ENCODE assay signal across 18 cellular contexts in the genomic region with DNA sequence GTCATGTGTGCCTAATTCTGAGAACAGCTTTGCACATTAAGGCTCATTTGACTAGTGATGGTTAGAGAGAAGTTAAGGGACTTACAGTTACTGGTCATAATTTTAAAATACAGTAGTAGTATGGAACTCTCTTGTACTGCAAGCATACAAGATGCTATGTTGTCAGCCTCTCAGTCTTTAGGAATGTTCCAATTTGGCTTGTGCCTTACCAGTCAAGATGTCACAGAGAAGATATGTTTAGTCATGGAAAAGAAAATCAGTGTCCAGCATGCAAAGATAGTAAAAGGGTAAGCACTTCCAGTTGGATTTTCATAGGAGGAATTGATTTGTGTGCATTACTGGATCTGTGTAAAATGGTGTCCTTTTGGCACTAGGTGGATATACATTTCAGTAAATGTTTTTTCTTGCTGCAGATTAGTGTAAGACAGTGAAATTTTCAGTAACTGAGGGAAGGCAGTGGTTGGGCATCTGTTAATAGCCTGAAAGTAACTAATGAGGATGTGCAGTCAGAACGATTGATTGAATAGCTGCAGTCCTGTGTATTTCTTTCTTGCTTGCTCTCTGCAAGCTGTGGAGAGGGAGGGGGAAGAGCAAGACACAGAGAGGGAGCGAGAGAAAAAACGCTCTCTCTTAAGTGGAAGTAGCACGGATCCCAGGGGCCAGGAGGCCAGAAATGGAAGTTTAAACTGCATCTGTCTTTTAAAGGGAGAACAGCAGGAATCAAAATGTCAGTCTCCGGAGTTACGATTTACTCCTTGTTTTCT.
DNase-seq lines count a peak whose midpoint lies in the region; TF ChIP-seq lines count a peak whose summit lies in the region.
"Had no signal": no experiment of that assay in that cellular context is flagged by ENCODE, and none has a peak within 500 bp of the region (broad histone marks: within the 10 kb centered on the region; RNA-seq: fewer than 3 reads in every experiment).

No MANE protein-coding gene starts in this region.

- 29 to 46% methylated on average over 6 of the region's 6 CpGs for WGBS in thyroid gland, 2 donors
- 32 to 45% (median 43%) methylated on average over 6 of the region's 6 CpGs for WGBS in ovary, 3 donors

- H3K4me1 ChIP-seq in ACC112 (ENCODE audit: control insufficient read depth, insufficient read depth, low read length, unreplicated experiment), result peaks cover 20% of the 10 kb centered on the region
- H3K4me1 ChIP-seq in thyroid gland, result no peaks in the 10 kb centered on the region
- H3K4me1 ChIP-seq in ovary (ENCODE audit: insufficient read depth), result no peaks in the 10 kb centered on the region
- H3K4me1 ChIP-seq: pancreas, Peyer's patch, upper lobe of right lung had no signal

- DNase-seq in HFFc6 (peak; percentile 57), choroid plexus epithelial cell (ENCODE audit: low read depth) (peak; percentile 53), mesothelial cell of epicardium (ENCODE audit: low spot score in 2 of 2, unreplicated experiment in 2 of 2) (no peak), thyroid gland (no peak), RWPE1 (ENCODE audit: low spot score) (no peak), GM10248 (ENCODE audit: extremely low spot score) (no peak), ovary (no peak)
- DNase-seq: activated CD4-positive, alpha-beta T cell treated with anti-CD3 and anti-CD28 coated beads, Interleukin-2, amount 10 ng/mL, durations not matched to agents 24 days and 14 days; lower lobe of right lung; NCI-H1436 treated with DMSO at 0.1 percent for 48 hours; NCI-H524; pancreas; Peyer's patch; stimulated activated CD4-positive, alpha-beta T cell treated with anti-CD3 and anti-CD28 coated beads, Interleukin-1b, Interleukin-23, amount 100 ng/mL, for 48 hours; stimulated activated CD8-positive, alpha-beta memory T cell treated with anti-CD3 and anti-CD28 coated beads, Interleukin-4, amount 100 ng/mL, for 48 hours; upper lobe of right lung had no signal

- H2AFZ ChIP-seq in ACC112 (ENCODE audit: low read length, unreplicated experiment), result no peak overlapping the region

- CTCF ChIA-PET in RWPE1 (lab: Yijun Ruan, JAX), result no interaction called here
- CTCF ChIA-PET in GM10248 (lab: Yijun Ruan, JAX), result interaction anchor here (1.3 kb wide), 2 partner anchors 10 to 13 kb away, joined by 4 read pairs; no protein-coding TSS in a partner anchor

- no peak overlapping the region for H3K27ac ChIP-seq in ACC112 (ENCODE audit: low read depth, low read length)
- no peak overlapping the region for H3K27ac ChIP-seq in thyroid gland
- no peak overlapping the region for H3K27ac ChIP-seq in RWPE1
- no peak overlapping the region for H3K27ac ChIP-seq in ovary
- H3K27ac ChIP-seq: lower lobe of right lung, pancreas, Peyer's patch, upper lobe of right lung had no signal

- TF ChIP-seq POLR2A in thyroid gland (IDR thresholded peaks at IDR 0.05) (no peak), ovary (IDR thresholded peaks at IDR 0.05) (no peak)

- H3K4me3 Mint-ChIP-seq in HFFc6 (peak overlapping the region; percentile 53), mesothelial cell of epicardium (peak overlapping the region; percentile 26)
- H3K4me3 Mint-ChIP-seq: activated CD4-positive, alpha-beta T cell treated with anti-CD3 and anti-CD28 coated beads, Interleukin-2, amount 10 ng/mL, durations not matched to agents 24 days and 14 days had no signal

- H3K4me3 ChIP-seq in ACC112 (ENCODE audit: low read depth, low read length) (peak overlapping the region; percentile 19; the same call in 1 of the 2 replicates), choroid plexus epithelial cell (ENCODE audit: low read depth, low read length) (peak overlapping the region; percentile 3), thyroid gland (replicated peaks in 1 of 3) (no peak overlapping the region), ovary (no peak overlapping the region)
- H3K4me3 ChIP-seq: K562, lower lobe of right lung, pancreas, Peyer's patch, upper lobe of right lung had no signal

- peak overlapping the region; percentile 66 for H3K27ac Mint-ChIP-seq in HFFc6
- H3K27ac Mint-ChIP-seq in mesothelial cell of epicardium, result peak overlapping the region; percentile 79
- H3K27ac Mint-ChIP-seq: activated CD4-positive, alpha-beta T cell treated with anti-CD3 and anti-CD28 coated beads, Interleukin-2, amount 10 ng/mL, durations not matched to agents 24 days and 14 days had no signal

- no peak for TF ChIP-seq EP300 in ovary (IDR thresholded peaks at IDR 0.05)

- H3K27me3 Mint-ChIP-seq in HFFc6 (ENCODE audit: insufficient read depth), result no peaks in the 10 kb centered on the region
- no peaks in the 10 kb centered on the region for H3K27me3 Mint-ChIP-seq in mesothelial cell of epicardium (ENCODE audit: low read depth)
- H3K27me3 Mint-ChIP-seq: activated CD4-positive, alpha-beta T cell treated with anti-CD3 and anti-CD28 coated beads, Interleukin-2, amount 10 ng/mL, durations not matched to agents 24 days and 14 days had no signal

- H3K9me3 Mint-ChIP-seq in HFFc6 (no peaks in the 10 kb centered on the region), mesothelial cell of epicardium (no peaks in the 10 kb centered on the region)
- H3K9me3 Mint-ChIP-seq: activated CD4-positive, alpha-beta T cell treated with anti-CD3 and anti-CD28 coated beads, Interleukin-2, amount 10 ng/mL, durations not matched to agents 24 days and 14 days had no signal

- H3K27me3 ChIP-seq in ACC112 (ENCODE audit: insufficient read depth, low read length) (no peaks in the 10 kb centered on the region), thyroid gland (no peaks in the 10 kb centered on the region), ovary (no peaks in the 10 kb centered on the region)
- H3K27me3 ChIP-seq: pancreas, Peyer's patch, upper lobe of right lung had no signal

- intact Hi-C loops in thyroid gland (cut with DNase I), result no loop called here
- intact Hi-C loops in ovary (cut with DNase I), result no loop called here

- peaks cover 14% of the 10 kb centered on the region; the same call in 1 of the 2 replicates for H3K36me3 ChIP-seq in ACC112 (ENCODE audit: insufficient read depth, low read length)
- H3K36me3 ChIP-seq in thyroid gland, result no peaks in the 10 kb centered on the region
- no peaks in the 10 kb centered on the region for H3K36me3 ChIP-seq in ovary
- H3K36me3 ChIP-seq: lower lobe of right lung, pancreas, Peyer's patch, upper lobe of right lung had no signal

- H3K9me3 ChIP-seq in thyroid gland (no peaks in the 10 kb centered on the region), ovary (no peaks in the 10 kb centered on the region)
- H3K9me3 ChIP-seq: lower lobe of right lung, pancreas, Peyer's patch, upper lobe of right lung had no signal

- H3K36me3 Mint-ChIP-seq in HFFc6 (ENCODE audit: low read depth) (no peaks in the 10 kb centered on the region), mesothelial cell of epicardium (peaks cover 5% of the 10 kb centered on the region)

- peaks cover 5% of the 10 kb centered on the region for H3K79me2 ChIP-seq in ACC112 (ENCODE audit: control insufficient read depth, insufficient read depth, low read length, unreplicated experiment)

- H3K4me1 Mint-ChIP-seq in HFFc6 (ENCODE audit: low read depth), result peaks cover 36% of the 10 kb centered on the region
- H3K4me1 Mint-ChIP-seq in mesothelial cell of epicardium, result peaks cover 28% of the 10 kb centered on the region
- H3K4me1 Mint-ChIP-seq: activated CD4-positive, alpha-beta T cell treated with anti-CD3 and anti-CD28 coated beads, Interleukin-2, amount 10 ng/mL, durations not matched to agents 24 days and 14 days had no signal

- TF ChIP-seq CTCF in HFFc6 (IDR thresholded peaks at IDR 0.05) (no peak), choroid plexus epithelial cell (conservative IDR thresholded peaks at IDR 0.05; ENCODE audit: low read depth, low read length) (no peak), mesothelial cell of epicardium (IDR thresholded peaks at IDR 0.05; ENCODE audit: unreplicated experiment) (no peak), thyroid gland (IDR thresholded peaks at IDR 0.05) (no peak), RWPE1 (conservative IDR thresholded peaks at IDR 0.05; ENCODE audit: low read depth) (no peak), GM10248 (IDR thresholded peaks at IDR 0.05; ENCODE audit: control extremely low read depth, extremely low read depth, low read depth, missing control alignments) (no peak), ovary (IDR thresholded peaks at IDR 0.05) (no peak)

- POLR2A ChIA-PET in RWPE1 (lab: Yijun Ruan, JAX; ENCODE audit: low non-redundant PET), result no interaction called here
- POLR2A ChIA-PET in GM10248 (lab: Yijun Ruan, JAX), result no interaction called here

Comparison
In these comparisons a context has a peak if more than half of its experiments do, and no peak if none do; other contexts are left out.
1. H3K4me3 ChIP-seq: peak in ACC112 (single experiment) and choroid plexus epithelial cell (single experiment); none in thyroid gland (0 of 3) and ovary (single experiment).
2. DNase-seq: peak in HFFc6 (single experiment) and choroid plexus epithelial cell (single experiment); none in mesothelial cell of epicardium (0 of 2), thyroid gland (0 of 2), RWPE1 (single experiment), GM10248 (single experiment) and ovary (0 of 5).